In genomic region chr9:116155700-116156045, GRCh38 we compare ENCODE assay signal across 2 cellular contexts.
TF ChIP-seq lines count a peak whose summit lies in the region.

No MANE protein-coding gene starts in this region.

TF ChIP-seq in HEK293, 187 proteins besides CTCF, POLR2A, EP300 and RAD21 (continued from another document):
- TF ChIP-seq PATZ1 (tag by site-specific recombination; IDR thresholded peaks at IDR 0.05) (0 out of 2 replicates have a peak, but pooled peaks have one; percentile 30), ZNF777 (tag by site-specific recombination; IDR thresholded peaks at IDR 0.05; ENCODE audit: borderline replicate concordance) (no peak), ZNF548 (tag by site-specific recombination; IDR thresholded peaks at IDR 0.05) (no peak), ZNF629 (tag by site-specific recombination; IDR thresholded peaks at IDR 0.05) (peak; percentile 67), ZNF362 (tag by site-specific recombination; IDR thresholded peaks at IDR 0.05) (peak; percentile 32; the same call in 1 of the 2 replicates), ZNF701 (tag by site-specific recombination; IDR thresholded peaks at IDR 0.05) (no peak), ZSCAN23 (tag by site-specific recombination; IDR thresholded peaks at IDR 0.05) (no peak), ZNF350 (tag by site-specific recombination; IDR thresholded peaks at IDR 0.05) (no peak), ZBTB7A (tag by site-specific recombination; IDR thresholded peaks at IDR 0.05; ENCODE audit: low read depth) (no peak), ZFP69B (tag by site-specific recombination; IDR thresholded peaks at IDR 0.05) (no peak), HOXD13 (CRISPR knock-in tag; IDR thresholded peaks at IDR 0.05; ENCODE audit: borderline replicate concordance) (no peak), ZNF510 (tag by site-specific recombination; IDR thresholded peaks at IDR 0.05; ENCODE audit: insufficient replicate concordance) (no peak), ZNF785 (tag by site-specific recombination; IDR thresholded peaks at IDR 0.05) (no peak), ATF2 (tag by site-specific recombination; IDR thresholded peaks at IDR 0.05; ENCODE audit: low read depth) (peak; percentile 93), ZNF433 (tag by site-specific recombination; IDR thresholded peaks at IDR 0.05; ENCODE audit: low read depth) (no peak), TCF7L2 (IDR thresholded peaks at IDR 0.05; ENCODE audit: borderline replicate concordance, low read depth, low read length) (no peak), ZFHX2 (tag by site-specific recombination; conservative IDR thresholded peaks at IDR 0.05) (no peak; the same call in 1 of the 2 replicates), ZNF266 (tag by site-specific recombination; IDR thresholded peaks at IDR 0.05; ENCODE audit: low read depth) (no peak), ZBTB21 (tag by site-specific recombination; IDR thresholded peaks at IDR 0.05) (peak; percentile 58), ZEB2 (tag by site-specific recombination; IDR thresholded peaks at IDR 0.05) (no peak)
- TF ChIP-seq, protein P1, sequence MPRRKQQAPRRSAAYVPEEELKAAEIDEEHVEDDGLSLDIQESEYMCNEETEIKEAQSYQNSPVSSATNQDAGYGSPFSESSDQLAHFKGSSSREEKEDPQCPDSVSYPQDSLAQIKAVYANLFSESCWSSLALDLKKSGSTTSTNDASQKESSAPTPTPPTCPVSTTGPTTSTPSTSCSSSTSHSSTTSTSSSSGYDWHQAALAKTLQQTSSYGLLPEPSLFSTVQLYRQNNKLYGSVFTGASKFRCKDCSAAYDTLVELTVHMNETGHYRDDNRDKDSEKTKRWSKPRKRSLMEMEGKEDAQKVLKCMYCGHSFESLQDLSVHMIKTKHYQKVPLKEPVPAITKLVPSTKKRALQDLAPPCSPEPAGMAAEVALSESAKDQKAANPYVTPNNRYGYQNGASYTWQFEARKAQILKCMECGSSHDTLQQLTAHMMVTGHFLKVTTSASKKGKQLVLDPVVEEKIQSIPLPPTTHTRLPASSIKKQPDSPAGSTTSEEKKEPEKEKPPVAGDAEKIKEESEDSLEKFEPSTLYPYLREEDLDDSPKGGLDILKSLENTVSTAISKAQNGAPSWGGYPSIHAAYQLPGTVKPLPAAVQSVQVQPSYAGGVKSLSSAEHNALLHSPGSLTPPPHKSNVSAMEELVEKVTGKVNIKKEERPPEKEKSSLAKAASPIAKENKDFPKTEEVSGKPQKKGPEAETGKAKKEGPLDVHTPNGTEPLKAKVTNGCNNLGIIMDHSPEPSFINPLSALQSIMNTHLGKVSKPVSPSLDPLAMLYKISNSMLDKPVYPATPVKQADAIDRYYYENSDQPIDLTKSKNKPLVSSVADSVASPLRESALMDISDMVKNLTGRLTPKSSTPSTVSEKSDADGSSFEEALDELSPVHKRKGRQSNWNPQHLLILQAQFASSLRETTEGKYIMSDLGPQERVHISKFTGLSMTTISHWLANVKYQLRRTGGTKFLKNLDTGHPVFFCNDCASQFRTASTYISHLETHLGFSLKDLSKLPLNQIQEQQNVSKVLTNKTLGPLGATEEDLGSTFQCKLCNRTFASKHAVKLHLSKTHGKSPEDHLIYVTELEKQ (tag by site-specific recombination; IDR thresholded peaks at IDR 0.05; ENCODE audit: borderline replicate concordance) = no peak

TF ChIP-seq in K562, 482 proteins besides CTCF, POLR2A, EP300 and RAD21 (continued from another document):
- TF ChIP-seq FOXP4 (CRISPR knock-in tag; IDR thresholded peaks at IDR 0.05; ENCODE audit: borderline replicate concordance) (no peak), NCOA2 (IDR thresholded peaks at IDR 0.05; ENCODE audit: partially characterized antibody in 2 of 2) (no peak), ATF7 (IDR thresholded peaks at IDR 0.05) (peak; percentile 47; the same call in 1 of the 2 replicates), ATF3 (IDR thresholded peaks at IDR 0.05) (peak; percentile 37; the same call in 1 of the 2 replicates), ATF3 (CRISPR knock-in tag; conservative IDR thresholded peaks at IDR 0.05) (no peak), ZBTB17 (CRISPR knock-in tag; IDR thresholded peaks at IDR 0.05) (no peak), SMAD1 (IDR thresholded peaks at IDR 0.05; ENCODE audit: low read depth, low read length, partially characterized antibody) (no peak)
- TF ChIP-seq, protein P2, sequence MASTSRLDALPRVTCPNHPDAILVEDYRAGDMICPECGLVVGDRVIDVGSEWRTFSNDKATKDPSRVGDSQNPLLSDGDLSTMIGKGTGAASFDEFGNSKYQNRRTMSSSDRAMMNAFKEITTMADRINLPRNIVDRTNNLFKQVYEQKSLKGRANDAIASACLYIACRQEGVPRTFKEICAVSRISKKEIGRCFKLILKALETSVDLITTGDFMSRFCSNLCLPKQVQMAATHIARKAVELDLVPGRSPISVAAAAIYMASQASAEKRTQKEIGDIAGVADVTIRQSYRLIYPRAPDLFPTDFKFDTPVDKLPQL (IDR thresholded peaks at IDR 0.05; ENCODE audit: extremely low read depth, insufficient read length) = no peak
